19 cellular contexts compared by ENCODE assay signal in genomic region chr15:43118276-43118675, GRCh38.
"Had no signal": no experiment of that assay in that cellular context is flagged by ENCODE, and none has a peak within 500 bp of the region (broad histone marks: within the 10 kb centered on the region; RNA-seq: fewer than 3 reads in every experiment).

No MANE protein-coding gene starts in this region.

- H3K4me2 ChIP-seq: neural progenitor cell had no signal

- H3K9ac ChIP-seq: neural progenitor cell had no signal

- H3K4me1 ChIP-seq: neural progenitor cell had no signal

- H3K4me3 ChIP-seq: neural progenitor cell, sigmoid colon, tibial artery had no signal

- H2AFZ ChIP-seq: neural progenitor cell had no signal

- FAIRE-seq: colon, endometrium, kidney, urothelium cell line had no signal

- H3K27me3 ChIP-seq: sigmoid colon, tibial artery had no signal

- DNase-seq: activated CD4-positive, alpha-beta T cell treated with anti-CD3 and anti-CD28 coated beads for 48 hours; activated CD8-positive, alpha-beta T cell treated with anti-CD3 and anti-CD28 coated beads for 36 hours; activated gamma-delta T cell; activated T-cell treated with anti-CD3 and anti-CD28 coated beads, Interleukin-2, amount 50 U/mL, for 72 hours; amniotic stem cell; hippocampal formation; kidney; sigmoid colon; stimulated activated CD4-positive, alpha-beta T cell treated with anti-CD3 and anti-CD28 coated beads, Interleukin-12 subunit alpha, Interleukin-12 subunit beta, amount 100 ng/mL, for 4 hours; stimulated activated CD4-positive, alpha-beta T cell treated with anti-CD3 and anti-CD28 coated beads, Interleukin-2, amount 100 ng/mL, for 24 hours; T-helper 2 cell; tibial artery had no signal

- ATAC-seq: activated CD8-positive, alpha-beta T cell treated with anti-CD3 and anti-CD28 coated beads for 36 hours; activated naive CD4-positive, alpha-beta T cell treated with anti-CD3 and anti-CD28 coated beads, Interleukin-2, amount 50 U/mL, for 72 hours; activated T-cell treated with anti-CD3 and anti-CD28 coated beads, Interleukin-2, amount 50 U/mL, for 72 hours; esophagus mucosa; stimulated activated effector memory CD8-positive, alpha-beta T cell treated with anti-CD3 and anti-CD28 coated beads, Interleukin-12 subunit alpha, Interleukin-12 subunit beta, amount 100 ng/mL, for 72 hours had no signal

- H3K36me3 ChIP-seq: neural progenitor cell, sigmoid colon, tibial artery had no signal

- H3K9me3 ChIP-seq: sigmoid colon, tibial artery had no signal

- H3K27ac ChIP-seq: neural progenitor cell, tibial artery had no signal
